ENCODE assay signal across 8 cellular contexts in the genomic region with DNA sequence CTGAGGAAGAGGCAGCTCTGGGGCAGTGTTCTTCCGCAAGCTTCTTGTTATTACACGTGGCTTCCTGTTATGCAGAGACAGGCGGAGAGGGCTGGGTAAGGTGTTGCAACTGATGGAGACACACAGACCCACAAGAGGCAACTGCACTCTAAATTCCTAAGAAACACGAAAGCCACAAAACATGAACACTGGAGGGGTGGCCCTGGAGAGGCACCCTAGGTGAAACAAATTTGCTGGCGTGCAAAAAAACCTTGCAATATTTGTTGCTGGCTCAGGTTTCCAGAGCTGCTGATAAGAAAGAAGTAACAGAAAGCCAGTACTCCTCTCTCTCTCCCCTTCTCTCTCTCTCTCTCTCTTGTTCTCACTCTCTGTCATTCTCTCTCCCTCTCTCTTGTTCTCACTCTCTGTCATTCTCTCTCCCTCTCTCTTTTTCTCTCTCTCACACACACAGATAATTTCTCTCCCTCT. TPM values are rescaled to one million over a fixed set of nuclear protein-coding genes. Genes with fewer than 3 reads are reported as not detected.
DNase-seq lines count a peak whose midpoint lies in the region; ATAC-seq and TF ChIP-seq lines count a peak whose summit lies in the region.

No MANE protein-coding gene starts in this region.

- no peaks in the 10 kb centered on the region for H3K79me2 ChIP-seq in hepatocyte

- peak; percentile 25 for ATAC-seq in GM18868 (IDR thresholded peaks at IDR 0.05; ENCODE audit: unreplicated experiment)
- ATAC-seq in stimulated activated naive B cell treated with anti-CD40 and anti-IgM and Interleukin-4, amounts not matched to agents 10 μg/mL and 1 μg/mL and 100 μg/mL, for 72 hours (replicated peaks) = peak; percentile 55 to 66
- no peak for ATAC-seq in HG03342 (IDR thresholded peaks at IDR 0.05; ENCODE audit: unreplicated experiment)

- H3K36me3 Mint-ChIP-seq in activated T-helper 2 cell treated with anti-CD3 and anti-CD28 coated beads, Interferon-gamma antibody, Interleukin-2, Interleukin-4, amounts not matched to agents 10 μg/mL and 5 μg/mL and 100 μg/mL, durations not matched to agents 14 hours and 24 hours and 36 hours (ENCODE audit: low read depth) = peaks cover 21% of the 10 kb centered on the region
- peaks cover 31 to 54% of the 10 kb centered on the region in 2 donors for H3K36me3 Mint-ChIP-seq in stimulated activated naive B cell treated with anti-CD40 and anti-IgM and Interleukin-4, amounts not matched to agents 10 μg/mL and 1 μg/mL and 100 μg/mL, for 72 hours

- no peaks in the 10 kb centered on the region for H3K27me3 Mint-ChIP-seq in activated T-helper 2 cell treated with anti-CD3 and anti-CD28 coated beads, Interferon-gamma antibody, Interleukin-2, Interleukin-4, amounts not matched to agents 10 μg/mL and 5 μg/mL and 100 μg/mL, durations not matched to agents 14 hours and 24 hours and 36 hours (ENCODE audit: low read depth)
- H3K27me3 Mint-ChIP-seq in stimulated activated naive B cell treated with anti-CD40 and anti-IgM and Interleukin-4, amounts not matched to agents 10 μg/mL and 1 μg/mL and 100 μg/mL, for 72 hours = no peaks in the 10 kb centered on the region

- H3K27ac Mint-ChIP-seq in activated T-helper 2 cell treated with anti-CD3 and anti-CD28 coated beads, Interferon-gamma antibody, Interleukin-2, Interleukin-4, amounts not matched to agents 10 μg/mL and 5 μg/mL and 100 μg/mL, durations not matched to agents 14 hours and 24 hours and 36 hours = peak overlapping the region; percentile 93
- peak overlapping the region; percentile 98 for H3K27ac Mint-ChIP-seq in stimulated activated naive B cell treated with anti-CD40 and anti-IgM and Interleukin-4, amounts not matched to agents 10 μg/mL and 1 μg/mL and 100 μg/mL, for 72 hours

- no peaks in the 10 kb centered on the region for H3K9me3 ChIP-seq in hepatocyte (ENCODE audit: low read depth)

- H3K4me1 Mint-ChIP-seq in activated T-helper 2 cell treated with anti-CD3 and anti-CD28 coated beads, Interferon-gamma antibody, Interleukin-2, Interleukin-4, amounts not matched to agents 10 μg/mL and 5 μg/mL and 100 μg/mL, durations not matched to agents 14 hours and 24 hours and 36 hours (ENCODE audit: low read depth) = peaks cover 91% of the 10 kb centered on the region
- peaks cover 74 to 96% of the 10 kb centered on the region in 2 donors for H3K4me1 Mint-ChIP-seq in stimulated activated naive B cell treated with anti-CD40 and anti-IgM and Interleukin-4, amounts not matched to agents 10 μg/mL and 1 μg/mL and 100 μg/mL, for 72 hours

- peak overlapping the region; percentile 45 for H3K4me2 ChIP-seq in hepatocyte

- intact Hi-C loops in activated T-helper 2 cell treated with anti-CD3 and anti-CD28 coated beads, Interferon-gamma antibody, Interleukin-2, Interleukin-4, amounts not matched to agents 10 μg/mL and 5 μg/mL and 100 μg/mL, durations not matched to agents 14 hours and 24 hours and 36 hours (cut with micrococcal nuclease) = loop anchor here (1.0 to 5.0 kb wide), 5 partner anchors 8 to 114 kb away; partner anchors contain the start of gene ARHGAP25

- H3K27ac ChIP-seq in hepatocyte = peak overlapping the region; percentile 63

- no peak overlapping the region for H3K4me3 ChIP-seq in hepatocyte

- H3K27me3 ChIP-seq in hepatocyte = no peaks in the 10 kb centered on the region

- DNase-seq in NCI-H226 = peak; percentile 90
- peak; percentile 70 for DNase-seq in activated T-helper 2 cell treated with anti-CD3 and anti-CD28 coated beads, Interferon-gamma antibody, Interleukin-2, Interleukin-4, amounts not matched to agents 10 μg/mL and 5 μg/mL and 100 μg/mL, durations not matched to agents 14 hours and 24 hours and 36 hours (ENCODE audit: low spot score)
- peak; percentile 66 for DNase-seq in hepatocyte (ENCODE audit: low spot score)
- DNase-seq in stimulated activated naive B cell treated with anti-CD40 and anti-IgM and Interleukin-4, amounts not matched to agents 10 μg/mL and 1 μg/mL and 100 μg/mL, for 72 hours = no peak
- DNase-seq in 8988T = no peak
- no peak for DNase-seq in NCI-H748 (lab: John Stamatoyannopoulos, UW; ENCODE audit: unreplicated experiment)

- no peaks in the 10 kb centered on the region for H4K20me1 ChIP-seq in hepatocyte (ENCODE audit: insufficient read depth, poor library complexity, severe bottlenecking)

- H3K9me3 Mint-ChIP-seq in activated T-helper 2 cell treated with anti-CD3 and anti-CD28 coated beads, Interferon-gamma antibody, Interleukin-2, Interleukin-4, amounts not matched to agents 10 μg/mL and 5 μg/mL and 100 μg/mL, durations not matched to agents 14 hours and 24 hours and 36 hours = no peaks in the 10 kb centered on the region
- peaks cover 0 to 1% of the 10 kb centered on the region in 2 donors for H3K9me3 Mint-ChIP-seq in stimulated activated naive B cell treated with anti-CD40 and anti-IgM and Interleukin-4, amounts not matched to agents 10 μg/mL and 1 μg/mL and 100 μg/mL, for 72 hours

- peaks cover 34% of the 10 kb centered on the region for H3K4me1 ChIP-seq in hepatocyte (ENCODE audit: insufficient read depth)

- H3K36me3 ChIP-seq in hepatocyte (replicated peaks; ENCODE audit: insufficient read depth, low read depth) = no peaks in the 10 kb centered on the region

- WGBS in hepatocyte (ENCODE audit: low lambda C conversion rate, missing lambda C conversion rate) = 30% methylated on average over 5 of the region's 5 CpGs

- peak overlapping the region; percentile 11 for H2AFZ ChIP-seq in hepatocyte

- H3K4me3 Mint-ChIP-seq in activated T-helper 2 cell treated with anti-CD3 and anti-CD28 coated beads, Interferon-gamma antibody, Interleukin-2, Interleukin-4, amounts not matched to agents 10 μg/mL and 5 μg/mL and 100 μg/mL, durations not matched to agents 14 hours and 24 hours and 36 hours (ENCODE audit: low read depth) = peak overlapping the region; percentile 68
- H3K4me3 Mint-ChIP-seq in stimulated activated naive B cell treated with anti-CD40 and anti-IgM and Interleukin-4, amounts not matched to agents 10 μg/mL and 1 μg/mL and 100 μg/mL, for 72 hours = peak overlapping the region; percentile 58 to 64

- H3K9me2 ChIP-seq in hepatocyte (replicated peaks; ENCODE audit: insufficient read depth) = no peaks in the 10 kb centered on the region

- no peak for TF ChIP-seq CTCF in hepatocyte (IDR thresholded peaks at IDR 0.05; ENCODE audit: poor library complexity)

RNA-seq across cellular contexts. Expression of gene ARHGAP25, which starts 31.8 kb away (rescaled TPM):
- 39.9 and 41.3 TPM in 2 replicates for total RNA-seq in activated T-helper 2 cell treated with anti-CD3 and anti-CD28 coated beads, Interferon-gamma antibody, Interleukin-2, Interleukin-4, amounts not matched to agents 10 μg/mL and 5 μg/mL and 100 μg/mL, durations not matched to agents 14 hours and 24 hours and 36 hours
- total RNA-seq in hepatocyte = 0.47 TPM in 1 of 2 replicates, not detected in the other
- 0.12 and 0.21 TPM in 2 replicates for polyA plus RNA-seq in hepatocyte

Comparison
In these comparisons a context has a peak if more than half of its experiments do, and no peak if none do; other contexts are left out.
1. DNase-seq: peak in NCI-H226 (single experiment), activated T-helper 2 cell treated with anti-CD3 and anti-CD28 coated beads, Interferon-gamma antibody, Interleukin-2, Interleukin-4, amounts not matched to agents 10 μg/mL and 5 μg/mL and 100 μg/mL, durations not matched to agents 14 hours and 24 hours and 36 hours (single experiment) and hepatocyte (single experiment); none in stimulated activated naive B cell treated with anti-CD40 and anti-IgM and Interleukin-4, amounts not matched to agents 10 μg/mL and 1 μg/mL and 100 μg/mL, for 72 hours (single experiment), 8988T (single experiment) and NCI-H748 (single experiment).
2. RNA of gene ARHGAP25, which starts 31.8 kb away (total RNA-seq): 39.9 to 41.3 TPM in activated T-helper 2 cell treated with anti-CD3 and anti-CD28 coated beads, Interferon-gamma antibody, Interleukin-2, Interleukin-4, amounts not matched to agents 10 μg/mL and 5 μg/mL and 100 μg/mL, durations not matched to agents 14 hours and 24 hours and 36 hours; 0.47 TPM in hepatocyte; every median in the first group is over 10 times any median in the second.